Comparison of ENCODE assay signal across 32 cellular contexts in the genomic region with DNA sequence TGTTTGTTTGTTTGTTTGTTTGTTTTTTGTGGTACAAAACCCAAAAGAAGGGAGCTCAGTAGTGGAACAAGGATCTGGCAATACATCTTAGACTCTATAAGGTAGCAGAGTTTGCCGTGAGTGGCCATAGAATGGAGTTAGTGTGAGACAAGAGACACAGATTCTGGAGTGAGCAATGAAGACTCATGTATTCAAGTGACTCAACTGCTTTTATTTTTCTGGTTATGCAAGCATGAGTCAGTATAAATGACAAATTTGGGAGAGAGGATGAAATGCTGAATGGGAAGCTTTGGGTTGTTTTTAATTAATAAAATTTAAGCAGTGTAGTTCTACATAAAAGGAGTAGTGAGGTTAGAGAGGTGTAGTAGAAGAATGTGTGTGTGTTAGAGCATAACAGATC.
"Had no signal": no experiment of that assay in that cellular context is flagged by ENCODE, and none has a peak within 500 bp of the region (broad histone marks: within the 10 kb centered on the region; RNA-seq: fewer than 3 reads in every experiment).

No MANE protein-coding gene starts in this region.

- ATAC-seq: activated CD4-positive, alpha-beta T cell treated with anti-CD3 and anti-CD28 coated beads for 36 hours; activated CD4-positive, CD25-positive, alpha-beta regulatory T cell treated with anti-CD3 and anti-CD28 coated beads, Interleukin-2, amount 50 U/mL, for 24 hours; activated CD8-positive, alpha-beta memory T cell treated with anti-CD3 and anti-CD28 coated beads, Interleukin-2, amount 10 ng/mL, durations not matched to agents 7 days and 5 days; WTC11 had no signal

- H3K27me3 ChIP-seq: brain microvascular endothelial cell, MG63, SJCRH30 had no signal

- H3K4me1 Mint-ChIP-seq: activated CD4-positive, alpha-beta T cell treated with anti-CD3 and anti-CD28 coated beads for 36 hours; activated CD8-positive, alpha-beta memory T cell treated with anti-CD3 and anti-CD28 coated beads, Interleukin-2, amount 10 ng/mL, durations not matched to agents 7 days and 5 days; activated naive CD8-positive, alpha-beta T cell treated with anti-CD3 and anti-CD28 coated beads for 36 hours had no signal

- H3K27ac ChIP-seq: brain microvascular endothelial cell, SJCRH30, SK-N-MC had no signal

- H3K9me3 ChIP-seq: MG63, SJCRH30 had no signal

- H3K4me3 Mint-ChIP-seq: activated CD4-positive, alpha-beta memory T cell treated with anti-CD3 and anti-CD28 coated beads for 36 hours; activated CD4-positive, alpha-beta T cell treated with anti-CD3 and anti-CD28 coated beads for 36 hours; activated CD8-positive, alpha-beta memory T cell treated with anti-CD3 and anti-CD28 coated beads, Interleukin-2, amount 10 ng/mL, durations not matched to agents 7 days and 5 days; activated naive CD8-positive, alpha-beta T cell treated with anti-CD3 and anti-CD28 coated beads for 36 hours; T-helper 1 cell treated with Interleukin-12 subunit alpha and Interleukin-12 subunit beta and Interleukin-4 antibody, amounts not matched to agents 30 μg/mL and 1 μg/mL, for 36 hours; T-helper 2 cell treated with Interferon-gamma antibody and Interleukin-4, amounts not matched to agents 5 μg/mL and 100 μg/mL, for 36 hours; WTC11 had no signal

- H3K27ac Mint-ChIP-seq: activated CD4-positive, alpha-beta memory T cell treated with anti-CD3 and anti-CD28 coated beads for 36 hours; activated CD4-positive, alpha-beta T cell treated with anti-CD3 and anti-CD28 coated beads for 36 hours; activated CD8-positive, alpha-beta memory T cell treated with anti-CD3 and anti-CD28 coated beads, Interleukin-2, amount 10 ng/mL, durations not matched to agents 7 days and 5 days; activated naive CD8-positive, alpha-beta T cell treated with anti-CD3 and anti-CD28 coated beads for 36 hours; T-helper 1 cell treated with Interleukin-12 subunit alpha and Interleukin-12 subunit beta and Interleukin-4 antibody, amounts not matched to agents 30 μg/mL and 1 μg/mL, for 36 hours; T-helper 2 cell treated with Interferon-gamma antibody and Interleukin-4, amounts not matched to agents 5 μg/mL and 100 μg/mL, for 36 hours; WTC11 had no signal

- H3K36me3 Mint-ChIP-seq: activated CD4-positive, alpha-beta memory T cell treated with anti-CD3 and anti-CD28 coated beads for 36 hours; activated CD8-positive, alpha-beta memory T cell treated with anti-CD3 and anti-CD28 coated beads, Interleukin-2, amount 10 ng/mL, durations not matched to agents 7 days and 5 days; activated naive CD8-positive, alpha-beta T cell treated with anti-CD3 and anti-CD28 coated beads for 36 hours; WTC11 had no signal

- H3K4me3 ChIP-seq: MG63, SJCRH30, SK-N-MC had no signal

- H3K27me3 Mint-ChIP-seq: activated CD4-positive, alpha-beta memory T cell treated with anti-CD3 and anti-CD28 coated beads for 36 hours; activated CD4-positive, alpha-beta T cell treated with anti-CD3 and anti-CD28 coated beads for 36 hours; activated CD8-positive, alpha-beta memory T cell treated with anti-CD3 and anti-CD28 coated beads, Interleukin-2, amount 10 ng/mL, durations not matched to agents 7 days and 5 days; activated naive CD8-positive, alpha-beta T cell treated with anti-CD3 and anti-CD28 coated beads for 36 hours had no signal

- H3K4me1 ChIP-seq: SJCRH30 had no signal

- DNase-seq: activated CD4-positive, alpha-beta memory T cell treated with anti-CD3 and anti-CD28 coated beads for 36 hours; activated CD4-positive, alpha-beta T cell treated with anti-CD3 and anti-CD28 coated beads for 36 hours; activated CD4-positive, alpha-beta T cell treated with anti-CD3 and anti-CD28 coated beads, Interleukin-2, amount 50 U/mL, for 1 hour; activated CD8-positive, alpha-beta memory T cell treated with anti-CD3 and anti-CD28 coated beads for 24 hours; activated CD8-positive, alpha-beta memory T cell treated with anti-CD3 and anti-CD28 coated beads, Interleukin-2, amount 10 ng/mL, durations not matched to agents 7 days and 5 days; activated CD8-positive, alpha-beta memory T cell treated with anti-CD3 and anti-CD28 coated beads, Interleukin-2, amount 50 U/mL, for 48 hours; activated effector memory CD4-positive, alpha-beta T cell treated with Interleukin-2 at 50 U/mL for 16 hours; activated naive CD4-positive, alpha-beta T cell; activated naive CD4-positive, alpha-beta T cell treated with anti-CD3 and anti-CD28 coated beads, Interleukin-2, amount 50 U/mL, for 16 hours; activated naive CD8-positive, alpha-beta T cell treated with anti-CD3 and anti-CD28 coated beads for 36 hours; activated T-cell treated with anti-CD3 and anti-CD28 coated beads, Interleukin-2, amount 50 U/mL, for 48 hours; amniotic stem cell; aorta; brain microvascular endothelial cell; Karpas-422; KBM-7; MG63; NCI-H1048; NCI-H1105 treated with DMSO at 0.1 percent for 48 hours; NCI-H1436; NCI-H1694; NCI-H1930; NCI-H345; NCI-H524 treated with DMSO at 0.1 percent for 48 hours; NK-92 treated with Interleukin-12 subunit alpha and Interleukin-12 subunit beta, amount 100 ng/mL, for 24 hours; SHP77; SJCRH30 had no signal

- H3K36me3 ChIP-seq: brain microvascular endothelial cell, MG63, SJCRH30 had no signal
